ENCODE assay signal across 15 cellular contexts in the genomic region with DNA sequence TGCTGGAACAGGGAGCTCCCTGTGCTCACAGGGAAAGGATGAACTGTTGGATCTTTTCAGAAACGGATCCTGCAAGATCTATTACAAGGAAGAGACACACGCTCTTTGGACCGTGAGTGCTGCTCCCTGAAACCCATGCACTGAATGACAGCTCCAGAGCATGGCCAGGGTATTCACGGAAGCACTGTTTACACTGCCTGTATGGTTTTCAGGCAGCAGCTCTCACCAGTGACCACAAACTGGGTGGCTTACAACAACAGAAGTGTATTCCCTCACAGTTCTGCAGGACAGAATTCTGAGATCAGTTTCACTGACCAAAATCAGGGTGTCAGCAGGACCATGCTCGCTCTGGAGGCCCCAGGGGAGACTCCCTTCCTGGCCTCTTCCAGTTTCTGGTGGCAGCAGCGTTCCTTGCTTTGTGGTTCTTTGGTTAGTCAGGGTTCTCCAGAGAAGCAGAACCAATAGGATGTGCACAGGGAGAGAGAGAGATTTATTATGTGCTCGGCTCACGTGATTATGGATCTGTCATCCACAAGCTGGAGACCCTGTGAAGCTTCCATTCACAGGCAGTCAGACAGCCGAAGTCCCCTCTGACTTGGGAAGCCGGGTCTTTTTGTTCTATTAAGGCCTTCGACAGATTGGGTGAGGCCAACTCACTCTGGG. TPM values are rescaled to one million over a fixed set of nuclear protein-coding genes. Genes with fewer than 3 reads are reported as not detected.
DNase-seq lines count a peak whose midpoint lies in the region; ATAC-seq and TF ChIP-seq lines count a peak whose summit lies in the region.
"Had no signal": no experiment of that assay in that cellular context is flagged by ENCODE, and none has a peak within 500 bp of the region (broad histone marks: within the 10 kb centered on the region; RNA-seq: fewer than 3 reads in every experiment).

No MANE protein-coding gene starts in this region.

- H3K9me2 ChIP-seq in neural cell (ENCODE audit: insufficient read depth, low read length): no peaks in the 10 kb centered on the region

- H3K36me3 Mint-ChIP-seq in H9 (ENCODE audit: insufficient read depth in 1 of 3, low read depth in 3 of 3): peaks cover 6 to 23% (median 13%) of the 10 kb centered on the region in 3 experiments
- no peaks in the 10 kb centered on the region for H3K36me3 Mint-ChIP-seq in brain
- H3K36me3 Mint-ChIP-seq in osteocyte (ENCODE audit: unreplicated experiment): no peaks in the 10 kb centered on the region

- no peaks in the 10 kb centered on the region for H3K9me3 Mint-ChIP-seq in H9
- peaks cover 0 to 2% (median 0%) of the 10 kb centered on the region in 5 experiments for H3K9me3 Mint-ChIP-seq in brain
- no peaks in the 10 kb centered on the region for H3K9me3 Mint-ChIP-seq in osteocyte (ENCODE audit: unreplicated experiment)

- no peaks in the 10 kb centered on the region for H3F3A ChIP-seq in neural cell (ENCODE audit: insufficient read depth, low read length, poor library complexity, severe bottlenecking)

- H3K27ac Mint-ChIP-seq in H9 (peak overlapping the region in 2 of 3 experiments; percentile 32 to 39; a peak in 2 of 7 replicates), brain (peak overlapping the region in 4 of 5 experiments; percentile 5 to 95 (median 90)), osteocyte (ENCODE audit: unreplicated experiment) (no peak overlapping the region)

- TF ChIP-seq CTCF in H9 (conservative IDR thresholded peaks at IDR 0.05) (no peak), brain (conservative IDR thresholded peaks at IDR 0.05) (no peak), neural cell (IDR thresholded peaks at IDR 0.05; ENCODE audit: poor library complexity, severe bottlenecking) (no peak), osteocyte (IDR thresholded peaks at IDR 0.05) (no peak)

- peaks cover 11 to 96% (median 56%) of the 10 kb centered on the region in 11 experiments; a peak in 19 of 22 replicates for H4K20me1 ChIP-seq in BLaER1 treated with 17β-estradiol and CSF1 and Interleukin-3, amounts not matched to agents 10 nM and 100 nM
- no peaks in the 10 kb centered on the region for H4K20me1 ChIP-seq in H9 (ENCODE audit: control insufficient read depth, insufficient read depth, insufficient read length)
- H4K20me1 ChIP-seq in neural cell (ENCODE audit: insufficient read depth): no peaks in the 10 kb centered on the region

- H3K9ac ChIP-seq in BLaER1 treated with 17β-estradiol and CSF1 and Interleukin-3, amounts not matched to agents 10 nM and 100 nM: peak overlapping the region in 2 of 11 experiments; percentile 1 to 19; a peak in 2 of 22 replicates
- H3K9ac ChIP-seq in H9 (ENCODE audit: extremely low read depth, insufficient read length, low read length) (no peak overlapping the region), neural cell (ENCODE audit: low read length) (peak overlapping the region; percentile 57)

- H4K91ac ChIP-seq in H9 (ENCODE audit: insufficient read length, low read depth, low read length): no peak overlapping the region

- H3K79me1 ChIP-seq in H9 (ENCODE audit: insufficient read depth, low read depth, low read length, poor library complexity, severe bottlenecking): no peaks in the 10 kb centered on the region

- H3K23me2 ChIP-seq in H9 (ENCODE audit: insufficient read length, low read depth, low read length, poor library complexity, severe bottlenecking): no peaks in the 10 kb centered on the region

- H3K4me1 ChIP-seq in BLaER1 treated with 17β-estradiol and CSF1 and Interleukin-3, amounts not matched to agents 10 nM and 100 nM: peaks cover 74 to 95% (median 93%) of the 10 kb centered on the region in 10 experiments
- H3K4me1 ChIP-seq in H9 (ENCODE audit: insufficient read depth, low read length): peaks cover 4% of the 10 kb centered on the region; the same call in 1 of the 2 replicates
- H3K4me1 ChIP-seq: pancreas had no signal

- no peak overlapping the region for H3K14ac ChIP-seq in H9 (ENCODE audit: insufficient read depth, low read length)

- H3T11ph ChIP-seq in H9 (ENCODE audit: low read length): no peak overlapping the region

- H3K4me3 ChIP-seq in BLaER1 treated with 17β-estradiol and CSF1 and Interleukin-3, amounts not matched to agents 10 nM and 100 nM: no peak overlapping the region
- H3K4me3 ChIP-seq in neural cell (ENCODE audit: low read length): peak overlapping the region; percentile 10
- H3K4me3 ChIP-seq: pancreas, thoracic aorta had no signal

- H2AFZ ChIP-seq in H9 (ENCODE audit: low read length) (no peak overlapping the region), neural cell (ENCODE audit: low read depth, low read length) (no peak overlapping the region)

- H2BK15ac ChIP-seq in H9 (ENCODE audit: low read depth, low read length): no peak overlapping the region

- no peak overlapping the region for H3K4ac ChIP-seq in H9 (ENCODE audit: low read depth, low read length)

- no peak overlapping the region for H4K8ac ChIP-seq in H9 (replicated peaks; ENCODE audit: insufficient read length, low read depth, low read length)

- no peak overlapping the region for H2AK5ac ChIP-seq in H9 (ENCODE audit: insufficient read length, low read length)

- H3K4me1 Mint-ChIP-seq in H9: peaks cover 36 to 39% of the 10 kb centered on the region in 2 experiments
- H3K4me1 Mint-ChIP-seq in brain: peaks cover 57% of the 10 kb centered on the region
- H3K4me1 Mint-ChIP-seq in osteocyte (ENCODE audit: unreplicated experiment): no peaks in the 10 kb centered on the region

- no peak overlapping the region for H2BK12ac ChIP-seq in H9 (ENCODE audit: insufficient read length, low read depth, low read length)

- no peak overlapping the region for H3K23ac ChIP-seq in H9 (ENCODE audit: insufficient read length, low read depth, low read length)

- DNase-seq in H9 (no peak), osteocyte (ENCODE audit: extremely low spot score, unreplicated experiment) (no peak), iPS-NIHi7 (ENCODE audit: extremely low spot score) (no peak)
- DNase-seq: activated T-cell treated with anti-CD3 and anti-CD28 coated beads, Interleukin-2, amount 50 U/mL, for 48 hours; EL; mesendoderm; NCI-H1694 treated with DMSO at 0.1 percent for 48 hours; NCI-H510A treated with DMSO at 0.1 percent for 48 hours had no signal

- H3K27ac ChIP-seq in BLaER1 treated with 17β-estradiol and CSF1 and Interleukin-3, amounts not matched to agents 10 nM and 100 nM: peak overlapping the region in 1 of 11 experiments; percentile 80; a peak in 1 of 22 replicates
- H3K27ac ChIP-seq in H9 (ENCODE audit: insufficient read length, low read depth, low read length) (no peak overlapping the region), neural cell (ENCODE audit: low read length) (peak overlapping the region; percentile 84)
- H3K27ac ChIP-seq: pancreas, thoracic aorta had no signal

- no peak overlapping the region for H3K18ac ChIP-seq in H9 (ENCODE audit: insufficient read length, low read depth, low read length)

- H4K5ac ChIP-seq in H9 (ENCODE audit: insufficient read length, low read depth, low read length): no peak overlapping the region

- peaks cover 0 to 4% (median 0%) of the 10 kb centered on the region in 11 experiments; a peak in 2 of 22 replicates for H3K36me3 ChIP-seq in BLaER1 treated with 17β-estradiol and CSF1 and Interleukin-3, amounts not matched to agents 10 nM and 100 nM
- H3K36me3 ChIP-seq in neural cell (ENCODE audit: insufficient read depth, low read length): no peaks in the 10 kb centered on the region
- H3K36me3 ChIP-seq: pancreas, thoracic aorta had no signal

- no peaks in the 10 kb centered on the region for H3K27me3 Mint-ChIP-seq in H9 (ENCODE audit: low read depth)
- peaks cover 5% of the 10 kb centered on the region for H3K27me3 Mint-ChIP-seq in brain
- H3K27me3 Mint-ChIP-seq in osteocyte (ENCODE audit: unreplicated experiment): no peaks in the 10 kb centered on the region

- no peak for TF ChIP-seq EP300 in neural cell (conservative IDR thresholded peaks at IDR 0.05; ENCODE audit: poor library complexity, severe bottlenecking)

- H3K27me3 ChIP-seq in BLaER1 treated with 17β-estradiol and CSF1 and Interleukin-3, amounts not matched to agents 10 nM and 100 nM: no peaks in the 10 kb centered on the region
- H3K27me3 ChIP-seq in H9 (ENCODE audit: insufficient read depth, low read length): no peaks in the 10 kb centered on the region
- no peaks in the 10 kb centered on the region for H3K27me3 ChIP-seq in neural cell (ENCODE audit: insufficient read depth, low read depth, low read length)
- H3K27me3 ChIP-seq: pancreas had no signal

- no peaks in the 10 kb centered on the region for H3K9me3 ChIP-seq in BLaER1 treated with 17β-estradiol and CSF1 and Interleukin-3, amounts not matched to agents 10 nM and 100 nM (replicated peaks in 1 of 11)
- H3K9me3 ChIP-seq in H9 (ENCODE audit: control insufficient read depth, low read depth, low read length) (no peaks in the 10 kb centered on the region), neural cell (ENCODE audit: low read length) (no peaks in the 10 kb centered on the region)
- H3K9me3 ChIP-seq: pancreas, thoracic aorta had no signal

- H2BK5ac ChIP-seq in H9 (ENCODE audit: insufficient read length, low read length): no peak overlapping the region

- no CpG with 5 or more reads among the region's 11 CpGs for WGBS in H9 (ENCODE audit: extremely low coverage, insufficient read length, low lambda C conversion rate)

- H3K4me3 Mint-ChIP-seq in H9 (no peak overlapping the region), brain (peak overlapping the region in 2 of 5 experiments; percentile 51 to 63), osteocyte (ENCODE audit: unreplicated experiment) (no peak overlapping the region)

- no peak overlapping the region for H2BK120ac ChIP-seq in H9 (ENCODE audit: low read depth, low read length, poor library complexity, severe bottlenecking)

- peak overlapping the region; percentile 74 to 100 (median 98) for H3K4me2 ChIP-seq in BLaER1 treated with 17β-estradiol and CSF1 and Interleukin-3, amounts not matched to agents 10 nM and 100 nM
- no peak overlapping the region for H3K4me2 ChIP-seq in H9 (ENCODE audit: insufficient read depth, insufficient read length, low read length)
- H3K4me2 ChIP-seq in neural cell (ENCODE audit: low read length): no peak overlapping the region

- no peak overlapping the region for H2BK20ac ChIP-seq in H9 (ENCODE audit: low read depth, low read length, poor library complexity, severe bottlenecking)

- peaks cover 6% of the 10 kb centered on the region; the same call in 1 of the 2 replicates for H3K79me2 ChIP-seq in H9 (ENCODE audit: insufficient read depth, low read length)
- peaks cover 25% of the 10 kb centered on the region for H3K79me2 ChIP-seq in neural cell (replicated peaks; ENCODE audit: insufficient read depth, low read length)

- no peak for ATAC-seq in HG03159 (IDR thresholded peaks at IDR 0.05; ENCODE audit: unreplicated experiment)
- no peak for ATAC-seq in GM19455 (IDR thresholded peaks at IDR 0.05; ENCODE audit: unreplicated experiment)
- ATAC-seq: pancreas had no signal

- TF ChIP-seq RAD21 in neural cell (conservative IDR thresholded peaks at IDR 0.05): no peak

- H3K56ac ChIP-seq in H9 (ENCODE audit: insufficient read length, low read depth, low read length): no peak overlapping the region

TF ChIP-seq in neural cell, 6 proteins besides CTCF, POLR2A, EP300 and RAD21 (continues in another document):
- no peak for TF ChIP-seq SMC3 (conservative IDR thresholded peaks at IDR 0.05; ENCODE audit: poor library complexity)

RNA-seq across cellular contexts. Expression of a gene that starts 52.6 kb away (rescaled TPM):
- total RNA-seq in H9 (2021) (41.8 and 47.2 TPM in 2 replicates), osteocyte (2.0 and 2.2 TPM in 2 replicates)
- polyA plus RNA-seq in brain (ENCODE audit: insufficient read depth, low read depth, low replicate concordance) (91.5 TPM), neural cell (34.0 and 40.9 TPM in 2 replicates)
- polyA minus RNA-seq in neural cell: 47.5 and 67.0 TPM in 2 replicates

Comparison
In these comparisons a context has a peak if more than half of its experiments do, and no peak if none do; other contexts are left out.
1. H3K4me2 ChIP-seq: peak in BLaER1 treated with 17β-estradiol and CSF1 and Interleukin-3, amounts not matched to agents 10 nM and 100 nM (11 of 11); none in H9 (single experiment) and neural cell (single experiment).
2. RNA of a gene that starts 52.6 kb away (total RNA-seq): 41.8 to 47.2 TPM in H9; 2.0 to 2.2 TPM in osteocyte; every median in the first group is over 10 times any median in the second.